In genomic region chr5:79464695-79465332, GRCh38 we compare ENCODE assay signal across 9 cellular contexts. TPM values are rescaled to one million over a fixed set of nuclear protein-coding genes. Genes with fewer than 3 reads are reported as not detected.
DNase-seq lines count a peak whose midpoint lies in the region; FAIRE-seq and TF ChIP-seq lines count a peak whose summit lies in the region.
"Had no signal": no experiment of that assay in that cellular context is flagged by ENCODE, and none has a peak within 500 bp of the region (broad histone marks: within the 10 kb centered on the region; RNA-seq: fewer than 3 reads in every experiment).

No MANE protein-coding gene starts in this region.

- no peaks in the 10 kb centered on the region for H3F3A ChIP-seq in SK-N-SH (replicated peaks; ENCODE audit: insufficient read depth)

- no peak overlapping the region for H3K27ac ChIP-seq in SK-N-SH (ENCODE audit: low read depth in 2 of 2, low read length in 1 of 2)
- H3K27ac ChIP-seq: neutrophil had no signal

- H3K9me3 ChIP-seq in SK-N-SH, result no peaks in the 10 kb centered on the region
- H3K9me3 ChIP-seq: neutrophil had no signal

- TF ChIP-seq RAD21 in SK-N-SH (IDR thresholded peaks at IDR 0.05; ENCODE audit: low read length), result peak; percentile 86

- H3K36me3 ChIP-seq in SK-N-SH (replicated peaks in 1 of 2; ENCODE audit: control insufficient read depth in 1 of 2, insufficient read depth in 2 of 2, low read length in 1 of 2), result no peaks in the 10 kb centered on the region
- H3K36me3 ChIP-seq: neutrophil had no signal

- no peaks in the 10 kb centered on the region for H3K27me3 ChIP-seq in SK-N-SH (ENCODE audit: insufficient read depth)

- CTCF ChIA-PET in SK-N-SH (lab: Yijun Ruan, JAX), result interaction anchor here (0.6 to 16.0 kb wide), 39 partner anchors 8 to 500 kb away, joined by 3 to 219 read pairs (median 4); partner anchors contain the start of gene JMY

- no peaks in the 10 kb centered on the region for H3K4me1 ChIP-seq in SK-N-SH (ENCODE audit: control insufficient read depth in 1 of 2, insufficient read depth in 2 of 2, low read depth in 1 of 2, low read length in 1 of 2)

- no peaks in the 10 kb centered on the region for H4K20me1 ChIP-seq in SK-N-SH (ENCODE audit: insufficient read depth)

- H3K9ac ChIP-seq in SK-N-SH, result no peak overlapping the region

- H3K9me2 ChIP-seq in SK-N-SH, result no peaks in the 10 kb centered on the region

- DNase-seq in D721Med (ENCODE audit: insufficient read length, low spot score), result no peak
- peak; percentile 16 for DNase-seq in HuH-7 (ENCODE audit: low spot score)
- peak; percentile 39 for DNase-seq in SK-N-SH
- DNase-seq in frontal cortex (ENCODE audit: low spot score in 2 of 2), result peak; percentile 1 to 28
- DNase-seq in renal cortical epithelial cell (ENCODE audit: low read depth), result peak; percentile 43
- no peak for DNase-seq in activated gamma-delta T cell (lab: John Stamatoyannopoulos, UW)
- no peak for DNase-seq in hypothalamus (lab: John Stamatoyannopoulos, UW)
- no peak for DNase-seq in anterior cingulate cortex (lab: John Stamatoyannopoulos, UW)

- H2AFZ ChIP-seq in SK-N-SH (ENCODE audit: low read depth), result no peak overlapping the region

- FAIRE-seq in D721Med (lab: Jason Lieb, UNC) (peak; percentile 91), frontal cortex (lab: Jason Lieb, UNC) (peak; percentile 89)

- H3K4me3 ChIP-seq in SK-N-SH (ENCODE audit: low read depth in 2 of 2, low read length in 1 of 2), result no peak overlapping the region

- TF ChIP-seq CTCF in D721Med (IDR thresholded peaks at IDR 0.05; ENCODE audit: insufficient read depth, missing control alignments) (peak; percentile 76), SK-N-SH (IDR thresholded peaks at IDR 0.05) (peak; percentile 79)

- TF ChIP-seq EP300 in SK-N-SH (IDR thresholded peaks at IDR 0.05; ENCODE audit: borderline replicate concordance in 1 of 2, low read depth in 1 of 2, low read length in 1 of 2), result no peak

- H3K4me2 ChIP-seq in SK-N-SH, result no peak overlapping the region

- WGBS in SK-N-SH (ENCODE audit: low lambda C conversion rate), result 63% methylated on average over 6 of the region's 6 CpGs

- POLR2A ChIA-PET in SK-N-SH (lab: Yijun Ruan, JAX), result no interaction called here

- peaks cover 11% of the 10 kb centered on the region for H3K79me2 ChIP-seq in SK-N-SH (ENCODE audit: insufficient read depth)

TF ChIP-seq in SK-N-SH, 30 proteins besides CTCF, POLR2A, EP300 and RAD21:
- TF ChIP-seq MEF2A (IDR thresholded peaks at IDR 0.05; ENCODE audit: borderline replicate concordance, low read depth) (no peak), TCF12 (IDR thresholded peaks at IDR 0.05) (no peak), POLR2AphosphoS5 (IDR thresholded peaks at IDR 0.05; ENCODE audit: low read depth, low read length) (no peak), TEAD4 (IDR thresholded peaks at IDR 0.05; ENCODE audit: borderline replicate concordance, insufficient read depth) (no peak), SMC3 (IDR thresholded peaks at IDR 0.05; ENCODE audit: low read depth, low read length) (peak; percentile 66), NFIC (IDR thresholded peaks at IDR 0.05; ENCODE audit: borderline replicate concordance) (no peak), USF2 (IDR thresholded peaks at IDR 0.05; ENCODE audit: borderline replicate concordance, low read depth, low read length) (no peak), FOXJ3 (CRISPR knock-in tag; IDR thresholded peaks at IDR 0.05) (no peak), PBX3 (IDR thresholded peaks at IDR 0.05) (no peak), IRF3 (IDR thresholded peaks at IDR 0.05; ENCODE audit: low read depth, low read length) (no peak), CHD2 (IDR thresholded peaks at IDR 0.05; ENCODE audit: low read length, partially characterized antibody) (no peak), TAF1 (IDR thresholded peaks at IDR 0.05; ENCODE audit: borderline replicate concordance, low read depth, low read length) (no peak), YY1 (IDR thresholded peaks at IDR 0.05; ENCODE audit: low read depth) (peak; percentile 33; the same call in 1 of the 2 replicates), RXRA (IDR thresholded peaks at IDR 0.05; ENCODE audit: borderline replicate concordance, low read depth) (no peak), EZH2phosphoT487 (IDR thresholded peaks at IDR 0.05; ENCODE audit: borderline replicate concordance, low read depth) (no peak), REST (IDR thresholded peaks at IDR 0.05; ENCODE audit: low read depth, low read length) (no peak), RCOR1 (IDR thresholded peaks at IDR 0.05; ENCODE audit: low read length) (no peak)
TF ChIP-seq in SK-N-SH: peak in this region for 2.

RNA-seq across cellular contexts. Expression of gene HOMER1, which starts 49.1 kb away (rescaled TPM):
- 2.2 and 2.9 TPM in 2 replicates for polyA plus RNA-seq in SK-N-SH (2012; rRNA removed)
- polyA plus RNA-seq in SK-N-SH (2012; cell fraction: cytosol; rRNA removed), result 3.5 and 5.0 TPM in 2 replicates
- polyA plus RNA-seq in SK-N-SH (2012; cell fraction: nucleus; rRNA removed), result 1.1 and 1.7 TPM in 2 replicates
- total RNA-seq in frontal cortex, result 205 TPM
- 10.6 and 26.2 TPM in 2 replicates for total RNA-seq in renal cortical epithelial cell

Comparison
In these comparisons a context has a peak if more than half of its experiments do, and no peak if none do; other contexts are left out.
1. DNase-seq: peak in HuH-7 (single experiment), SK-N-SH (single experiment), frontal cortex (2 of 2) and renal cortical epithelial cell (single experiment); none in D721Med (single experiment), activated gamma-delta T cell (single experiment), hypothalamus (0 of 51) and anterior cingulate cortex (0 of 58).